Comparison of ENCODE assay signal across 8 cellular contexts in the genomic region with DNA sequence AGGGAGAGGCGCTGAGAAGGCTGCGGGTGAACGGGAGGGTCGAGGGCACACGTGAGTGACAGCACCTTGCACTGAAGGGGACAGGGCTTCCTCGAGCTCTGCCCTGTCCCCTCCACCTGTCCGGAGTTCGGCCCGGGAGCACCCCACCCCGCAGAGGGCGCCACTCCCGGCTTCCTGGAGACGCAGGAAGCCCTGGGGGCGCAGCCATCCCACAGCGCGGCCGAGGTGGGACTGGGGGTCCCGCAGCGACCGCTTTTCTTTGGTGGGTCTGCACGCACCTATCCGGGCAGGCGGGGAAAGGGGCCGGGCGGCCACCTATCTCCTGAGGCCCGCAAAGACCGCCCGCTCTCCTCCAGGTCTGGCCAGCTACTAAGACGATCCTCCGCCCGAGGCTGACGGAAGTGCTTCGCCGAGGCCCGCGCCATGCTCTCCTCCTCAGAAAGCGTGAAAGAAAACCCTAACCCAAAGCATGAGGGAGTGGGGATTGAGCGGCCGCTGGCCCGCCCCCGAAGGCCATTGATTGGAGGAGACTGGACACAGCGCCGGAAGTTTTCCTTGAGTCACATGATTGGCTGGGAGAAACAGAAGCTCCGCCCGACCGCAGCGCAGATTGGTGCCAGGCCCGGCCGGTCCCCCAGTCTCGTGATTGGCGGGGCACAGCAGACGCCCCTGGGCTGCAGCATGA. TPM values are rescaled to one million over a fixed set of nuclear protein-coding genes. Genes with fewer than 3 reads are reported as not detected.
DNase-seq lines count a peak whose midpoint lies in the region; ATAC-seq and TF ChIP-seq lines count a peak whose summit lies in the region.

No MANE protein-coding gene starts in this region.

- DNase-seq in Ammon's horn (ENCODE audit: low spot score) (peak; percentile 99), NCI-H510A (lab: John Stamatoyannopoulos, UW) (peak; percentile 90), coronary artery (ENCODE audit: low spot score) (peak; percentile 97), left colon (peak; percentile 97 to 98)
- peak; percentile 94 to 95 for DNase-seq in activated CD4-positive, alpha-beta T cell treated with anti-CD3 and anti-CD28 coated beads for 4 hours
- peak; percentile 98 for DNase-seq in stimulated activated CD4-positive, alpha-beta T cell treated with anti-CD3 and anti-CD28 coated beads, Interleukin-1b, Interleukin-23, amount 100 ng/mL, for 48 hours

- H3K27ac ChIP-seq in coronary artery = peak overlapping the region; percentile 60 to 82

- H3K4me3 ChIP-seq in coronary artery = peak overlapping the region; percentile 82

- intact Hi-C loops in left colon (cut with DNase I, micrococcal nuclease) = no loop called here

- ATAC-seq in GM19043 (IDR thresholded peaks at IDR 0.05; ENCODE audit: low read depth, unreplicated experiment) (peak; percentile 82), HG03378 (IDR thresholded peaks at IDR 0.05; ENCODE audit: unreplicated experiment) (peak; percentile 89), left colon (peak; percentile 89)

- no peak for TF ChIP-seq CTCF in coronary artery (IDR thresholded peaks at IDR 0.05)

RNA-seq across cellular contexts. Expression of a gene that starts 34.4 kb away (rescaled TPM):
- total RNA-seq in left colon = 10 to 100 TPM; 16.1 to 19.0 TPM

RNA-seq across cellular contexts. Expression of a gene that starts 57.8 kb away (rescaled TPM):
- 1 to 10 TPM; 6.0 to 8.7 TPM for total RNA-seq in left colon

Comparison
In these comparisons a context has a peak if more than half of its experiments do, and no peak if none do; other contexts are left out.
1. Peak in every context shown above with its lines: DNase-seq, ATAC-seq, H3K4me3 ChIP-seq and H3K27ac ChIP-seq.